ENCODE assay signal across 1 cellular context in the genomic region with DNA sequence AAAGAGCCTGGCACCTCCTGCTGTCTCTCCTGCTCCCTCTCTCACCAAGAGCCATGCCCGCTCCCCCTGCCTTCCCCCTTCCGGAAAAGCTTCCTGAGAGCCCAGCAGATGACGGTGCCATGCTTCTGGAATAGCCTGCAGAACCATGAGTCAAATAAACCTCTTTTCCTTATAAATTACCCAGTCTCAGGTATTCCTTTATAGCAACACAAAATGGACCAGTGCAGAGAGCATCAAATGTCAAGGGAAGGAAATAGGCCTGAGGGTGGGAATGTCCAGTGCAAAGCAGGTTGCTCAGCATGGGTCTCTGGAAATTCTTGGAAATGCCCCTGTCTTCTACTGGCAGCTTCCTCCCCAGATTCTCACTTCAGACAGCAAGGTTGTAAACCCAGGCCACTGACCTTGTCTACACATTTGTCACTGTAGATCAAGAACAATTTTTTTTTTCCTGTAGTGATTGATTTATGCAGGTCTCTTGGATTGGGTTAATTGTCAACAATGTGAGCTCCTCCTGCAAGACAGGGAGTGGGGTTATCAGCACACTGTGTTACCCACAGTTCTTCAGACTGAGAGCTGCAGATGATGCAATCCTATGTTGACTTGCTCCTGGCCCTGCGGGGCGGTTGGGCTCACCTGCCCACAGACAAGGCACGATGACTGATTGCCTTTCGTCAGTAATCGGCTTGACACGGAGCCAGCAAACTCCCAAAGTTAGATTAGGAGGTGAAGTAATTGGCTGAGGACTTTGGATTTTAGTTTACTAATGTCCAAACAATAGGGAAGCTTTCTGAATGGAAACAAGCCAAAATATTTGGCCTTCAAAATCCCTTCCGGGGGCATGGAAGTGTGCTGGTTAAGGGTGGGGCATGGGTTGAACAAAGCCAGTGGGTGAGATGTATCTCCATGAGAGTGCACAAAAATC.
TF ChIP-seq lines count a peak whose summit lies in the region.

No MANE protein-coding gene starts in this region.

TF ChIP-seq in HepG2, 621 proteins besides CTCF, POLR2A, EP300 and RAD21 (continued from another document and continues in another):
- TF ChIP-seq, protein P1, sequence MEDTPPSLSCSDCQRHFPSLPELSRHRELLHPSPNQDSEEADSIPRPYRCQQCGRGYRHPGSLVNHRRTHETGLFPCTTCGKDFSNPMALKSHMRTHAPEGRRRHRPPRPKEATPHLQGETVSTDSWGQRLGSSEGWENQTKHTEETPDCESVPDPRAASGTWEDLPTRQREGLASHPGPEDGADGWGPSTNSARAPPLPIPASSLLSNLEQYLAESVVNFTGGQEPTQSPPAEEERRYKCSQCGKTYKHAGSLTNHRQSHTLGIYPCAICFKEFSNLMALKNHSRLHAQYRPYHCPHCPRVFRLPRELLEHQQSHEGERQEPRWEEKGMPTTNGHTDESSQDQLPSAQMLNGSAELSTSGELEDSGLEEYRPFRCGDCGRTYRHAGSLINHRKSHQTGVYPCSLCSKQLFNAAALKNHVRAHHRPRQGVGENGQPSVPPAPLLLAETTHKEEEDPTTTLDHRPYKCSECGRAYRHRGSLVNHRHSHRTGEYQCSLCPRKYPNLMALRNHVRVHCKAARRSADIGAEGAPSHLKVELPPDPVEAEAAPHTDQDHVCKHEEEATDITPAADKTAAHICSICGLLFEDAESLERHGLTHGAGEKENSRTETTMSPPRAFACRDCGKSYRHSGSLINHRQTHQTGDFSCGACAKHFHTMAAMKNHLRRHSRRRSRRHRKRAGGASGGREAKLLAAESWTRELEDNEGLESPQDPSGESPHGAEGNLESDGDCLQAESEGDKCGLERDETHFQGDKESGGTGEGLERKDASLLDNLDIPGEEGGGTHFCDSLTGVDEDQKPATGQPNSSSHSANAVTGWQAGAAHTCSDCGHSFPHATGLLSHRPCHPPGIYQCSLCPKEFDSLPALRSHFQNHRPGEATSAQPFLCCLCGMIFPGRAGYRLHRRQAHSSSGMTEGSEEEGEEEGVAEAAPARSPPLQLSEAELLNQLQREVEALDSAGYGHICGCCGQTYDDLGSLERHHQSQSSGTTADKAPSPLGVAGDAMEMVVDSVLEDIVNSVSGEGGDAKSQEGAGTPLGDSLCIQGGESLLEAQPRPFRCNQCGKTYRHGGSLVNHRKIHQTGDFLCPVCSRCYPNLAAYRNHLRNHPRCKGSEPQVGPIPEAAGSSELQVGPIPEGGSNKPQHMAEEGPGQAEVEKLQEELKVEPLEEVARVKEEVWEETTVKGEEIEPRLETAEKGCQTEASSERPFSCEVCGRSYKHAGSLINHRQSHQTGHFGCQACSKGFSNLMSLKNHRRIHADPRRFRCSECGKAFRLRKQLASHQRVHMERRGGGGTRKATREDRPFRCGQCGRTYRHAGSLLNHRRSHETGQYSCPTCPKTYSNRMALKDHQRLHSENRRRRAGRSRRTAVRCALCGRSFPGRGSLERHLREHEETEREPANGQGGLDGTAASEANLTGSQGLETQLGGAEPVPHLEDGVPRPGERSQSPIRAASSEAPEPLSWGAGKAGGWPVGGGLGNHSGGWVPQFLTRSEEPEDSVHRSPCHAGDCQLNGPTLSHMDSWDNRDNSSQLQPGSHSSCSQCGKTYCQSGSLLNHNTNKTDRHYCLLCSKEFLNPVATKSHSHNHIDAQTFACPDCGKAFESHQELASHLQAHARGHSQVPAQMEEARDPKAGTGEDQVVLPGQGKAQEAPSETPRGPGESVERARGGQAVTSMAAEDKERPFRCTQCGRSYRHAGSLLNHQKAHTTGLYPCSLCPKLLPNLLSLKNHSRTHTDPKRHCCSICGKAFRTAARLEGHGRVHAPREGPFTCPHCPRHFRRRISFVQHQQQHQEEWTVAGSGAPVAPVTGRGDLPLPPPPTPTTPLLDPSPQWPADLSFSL (CRISPR knock-in tag; IDR thresholded peaks at IDR 0.05), result no peak
- TF ChIP-seq ZNF10 (CRISPR knock-in tag; IDR thresholded peaks at IDR 0.05; ENCODE audit: borderline replicate concordance, low read depth), result no peak
- TF ChIP-seq, protein P2, sequence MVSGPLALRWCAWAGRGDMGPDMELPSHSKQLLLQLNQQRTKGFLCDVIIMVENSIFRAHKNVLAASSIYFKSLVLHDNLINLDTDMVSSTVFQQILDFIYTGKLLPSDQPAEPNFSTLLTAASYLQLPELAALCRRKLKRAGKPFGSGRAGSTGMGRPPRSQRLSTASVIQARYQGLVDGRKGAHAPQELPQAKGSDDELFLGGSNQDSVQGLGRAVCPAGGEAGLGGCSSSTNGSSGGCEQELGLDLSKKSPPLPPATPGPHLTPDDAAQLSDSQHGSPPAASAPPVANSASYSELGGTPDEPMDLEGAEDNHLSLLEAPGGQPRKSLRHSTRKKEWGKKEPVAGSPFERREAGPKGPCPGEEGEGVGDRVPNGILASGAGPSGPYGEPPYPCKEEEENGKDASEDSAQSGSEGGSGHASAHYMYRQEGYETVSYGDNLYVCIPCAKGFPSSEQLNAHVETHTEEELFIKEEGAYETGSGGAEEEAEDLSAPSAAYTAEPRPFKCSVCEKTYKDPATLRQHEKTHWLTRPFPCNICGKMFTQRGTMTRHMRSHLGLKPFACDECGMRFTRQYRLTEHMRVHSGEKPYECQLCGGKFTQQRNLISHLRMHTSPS (CRISPR knock-in tag; IDR thresholded peaks at IDR 0.05; ENCODE audit: low read depth), result no peak
- TF ChIP-seq, protein P3, sequence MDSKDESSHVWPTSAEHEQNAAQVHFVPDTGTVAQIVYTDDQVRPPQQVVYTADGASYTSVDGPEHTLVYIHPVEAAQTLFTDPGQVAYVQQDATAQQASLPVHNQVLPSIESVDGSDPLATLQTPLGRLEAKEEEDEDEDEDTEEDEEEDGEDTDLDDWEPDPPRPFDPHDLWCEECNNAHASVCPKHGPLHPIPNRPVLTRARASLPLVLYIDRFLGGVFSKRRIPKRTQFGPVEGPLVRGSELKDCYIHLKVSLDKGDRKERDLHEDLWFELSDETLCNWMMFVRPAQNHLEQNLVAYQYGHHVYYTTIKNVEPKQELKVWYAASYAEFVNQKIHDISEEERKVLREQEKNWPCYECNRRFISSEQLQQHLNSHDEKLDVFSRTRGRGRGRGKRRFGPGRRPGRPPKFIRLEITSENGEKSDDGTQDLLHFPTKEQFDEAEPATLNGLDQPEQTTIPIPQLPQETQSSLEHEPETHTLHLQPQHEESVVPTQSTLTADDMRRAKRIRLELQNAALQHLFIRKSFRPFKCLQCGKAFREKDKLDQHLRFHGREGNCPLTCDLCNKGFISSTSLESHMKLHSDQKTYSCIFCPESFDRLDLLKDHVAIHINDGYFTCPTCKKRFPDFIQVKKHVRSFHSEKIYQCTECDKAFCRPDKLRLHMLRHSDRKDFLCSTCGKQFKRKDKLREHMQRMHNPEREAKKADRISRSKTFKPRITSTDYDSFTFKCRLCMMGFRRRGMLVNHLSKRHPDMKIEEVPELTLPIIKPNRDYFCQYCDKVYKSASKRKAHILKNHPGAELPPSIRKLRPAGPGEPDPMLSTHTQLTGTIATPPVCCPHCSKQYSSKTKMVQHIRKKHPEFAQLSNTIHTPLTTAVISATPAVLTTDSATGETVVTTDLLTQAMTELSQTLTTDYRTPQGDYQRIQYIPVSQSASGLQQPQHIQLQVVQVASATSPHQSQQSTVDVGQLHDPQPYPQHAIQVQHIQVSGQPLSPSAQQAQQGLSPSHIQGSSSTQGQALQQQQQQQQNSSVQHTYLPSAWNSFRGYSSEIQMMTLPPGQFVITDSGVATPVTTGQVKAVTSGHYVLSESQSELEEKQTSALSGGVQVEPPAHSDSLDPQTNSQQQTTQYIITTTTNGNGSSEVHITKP (CRISPR knock-in tag; IDR thresholded peaks at IDR 0.05; ENCODE audit: low read depth), result no peak
- TF ChIP-seq, protein P4, sequence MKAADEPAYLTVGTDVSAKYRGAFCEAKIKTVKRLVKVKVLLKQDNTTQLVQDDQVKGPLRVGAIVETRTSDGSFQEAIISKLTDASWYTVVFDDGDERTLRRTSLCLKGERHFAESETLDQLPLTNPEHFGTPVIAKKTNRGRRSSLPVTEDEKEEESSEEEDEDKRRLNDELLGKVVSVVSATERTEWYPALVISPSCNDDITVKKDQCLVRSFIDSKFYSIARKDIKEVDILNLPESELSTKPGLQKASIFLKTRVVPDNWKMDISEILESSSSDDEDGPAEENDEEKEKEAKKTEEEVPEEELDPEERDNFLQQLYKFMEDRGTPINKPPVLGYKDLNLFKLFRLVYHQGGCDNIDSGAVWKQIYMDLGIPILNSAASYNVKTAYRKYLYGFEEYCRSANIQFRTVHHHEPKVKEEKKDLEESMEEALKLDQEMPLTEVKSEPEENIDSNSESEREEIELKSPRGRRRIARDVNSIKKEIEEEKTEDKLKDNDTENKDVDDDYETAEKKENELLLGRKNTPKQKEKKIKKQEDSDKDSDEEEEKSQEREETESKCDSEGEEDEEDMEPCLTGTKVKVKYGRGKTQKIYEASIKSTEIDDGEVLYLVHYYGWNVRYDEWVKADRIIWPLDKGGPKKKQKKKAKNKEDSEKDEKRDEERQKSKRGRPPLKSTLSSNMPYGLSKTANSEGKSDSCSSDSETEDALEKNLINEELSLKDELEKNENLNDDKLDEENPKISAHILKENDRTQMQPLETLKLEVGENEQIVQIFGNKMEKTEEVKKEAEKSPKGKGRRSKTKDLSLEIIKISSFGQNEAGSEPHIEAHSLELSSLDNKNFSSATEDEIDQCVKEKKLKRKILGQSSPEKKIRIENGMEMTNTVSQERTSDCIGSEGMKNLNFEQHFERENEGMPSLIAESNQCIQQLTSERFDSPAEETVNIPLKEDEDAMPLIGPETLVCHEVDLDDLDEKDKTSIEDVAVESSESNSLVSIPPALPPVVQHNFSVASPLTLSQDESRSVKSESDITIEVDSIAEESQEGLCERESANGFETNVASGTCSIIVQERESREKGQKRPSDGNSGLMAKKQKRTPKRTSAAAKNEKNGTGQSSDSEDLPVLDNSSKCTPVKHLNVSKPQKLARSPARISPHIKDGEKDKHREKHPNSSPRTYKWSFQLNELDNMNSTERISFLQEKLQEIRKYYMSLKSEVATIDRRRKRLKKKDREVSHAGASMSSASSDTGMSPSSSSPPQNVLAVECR (CRISPR knock-in tag; IDR thresholded peaks at IDR 0.05; ENCODE audit: borderline replicate concordance), result peak; percentile 53; the same call in 1 of the 2 replicates
- peak; percentile 93 for TF ChIP-seq FOXA3 (CRISPR knock-in tag; IDR thresholded peaks at IDR 0.05)
- TF ChIP-seq PHF21A (CRISPR knock-in tag; IDR thresholded peaks at IDR 0.05), result peak; percentile 65; the same call in 1 of the 2 replicates
- peak; percentile 49 for TF ChIP-seq MED1 (CRISPR knock-in tag; IDR thresholded peaks at IDR 0.05)
- TF ChIP-seq ZNF510 (CRISPR knock-in tag; IDR thresholded peaks at IDR 0.05; ENCODE audit: low read depth), result 0 out of 2 replicates have a peak, but pooled peaks have one; percentile 36
- TF ChIP-seq BHLHE40 (IDR thresholded peaks at IDR 0.05; ENCODE audit: low read length), result no peak
- TF ChIP-seq ZNF562 (CRISPR knock-in tag; IDR thresholded peaks at IDR 0.05; ENCODE audit: borderline replicate concordance), result no peak
- no peak for TF ChIP-seq STAG1 (CRISPR knock-in tag; IDR thresholded peaks at IDR 0.05)
- TF ChIP-seq, protein P5, sequence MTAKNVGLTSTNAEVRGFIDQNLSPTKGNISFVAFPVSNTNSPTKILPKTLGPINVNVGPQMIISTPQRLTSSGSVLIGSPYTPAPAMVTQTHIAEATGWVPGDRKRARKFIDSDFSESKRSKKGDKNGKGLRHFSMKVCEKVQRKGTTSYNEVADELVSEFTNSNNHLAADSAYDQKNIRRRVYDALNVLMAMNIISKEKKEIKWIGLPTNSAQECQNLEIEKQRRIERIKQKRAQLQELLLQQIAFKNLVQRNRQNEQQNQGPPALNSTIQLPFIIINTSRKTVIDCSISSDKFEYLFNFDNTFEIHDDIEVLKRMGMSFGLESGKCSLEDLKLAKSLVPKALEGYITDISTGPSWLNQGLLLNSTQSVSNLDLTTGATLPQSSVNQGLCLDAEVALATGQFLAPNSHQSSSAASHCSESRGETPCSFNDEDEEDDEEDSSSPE (CRISPR knock-in tag; IDR thresholded peaks at IDR 0.05), result no peak
- no peak for TF ChIP-seq MBNL3 (CRISPR knock-in tag; conservative IDR thresholded peaks at IDR 0.05)
- TF ChIP-seq SP5 (CRISPR knock-in tag; IDR thresholded peaks at IDR 0.05; ENCODE audit: borderline replicate concordance, low read depth), result peak; percentile 19; the same call in 1 of the 2 replicates
- no peak for TF ChIP-seq THYN1 (CRISPR knock-in tag; IDR thresholded peaks at IDR 0.05; ENCODE audit: borderline replicate concordance, low read depth)
- TF ChIP-seq ZNF367 (CRISPR knock-in tag; IDR thresholded peaks at IDR 0.05; ENCODE audit: borderline replicate concordance), result no peak
- peak; percentile 78 for TF ChIP-seq ISL2 (CRISPR knock-in tag; IDR thresholded peaks at IDR 0.05)
- TF ChIP-seq POLR2AphosphoS5 (IDR thresholded peaks at IDR 0.05; ENCODE audit: low read depth, low read length), result no peak
- no peak for TF ChIP-seq EEA1 (CRISPR knock-in tag; IDR thresholded peaks at IDR 0.05; ENCODE audit: borderline replicate concordance)
- no peak for TF ChIP-seq ZNF678 (CRISPR knock-in tag; IDR thresholded peaks at IDR 0.05)
- TF ChIP-seq ZNF879 (CRISPR knock-in tag; IDR thresholded peaks at IDR 0.05), result no peak
- TF ChIP-seq MLLT10 (CRISPR knock-in tag; IDR thresholded peaks at IDR 0.05), result no peak
- TF ChIP-seq, protein P6, sequence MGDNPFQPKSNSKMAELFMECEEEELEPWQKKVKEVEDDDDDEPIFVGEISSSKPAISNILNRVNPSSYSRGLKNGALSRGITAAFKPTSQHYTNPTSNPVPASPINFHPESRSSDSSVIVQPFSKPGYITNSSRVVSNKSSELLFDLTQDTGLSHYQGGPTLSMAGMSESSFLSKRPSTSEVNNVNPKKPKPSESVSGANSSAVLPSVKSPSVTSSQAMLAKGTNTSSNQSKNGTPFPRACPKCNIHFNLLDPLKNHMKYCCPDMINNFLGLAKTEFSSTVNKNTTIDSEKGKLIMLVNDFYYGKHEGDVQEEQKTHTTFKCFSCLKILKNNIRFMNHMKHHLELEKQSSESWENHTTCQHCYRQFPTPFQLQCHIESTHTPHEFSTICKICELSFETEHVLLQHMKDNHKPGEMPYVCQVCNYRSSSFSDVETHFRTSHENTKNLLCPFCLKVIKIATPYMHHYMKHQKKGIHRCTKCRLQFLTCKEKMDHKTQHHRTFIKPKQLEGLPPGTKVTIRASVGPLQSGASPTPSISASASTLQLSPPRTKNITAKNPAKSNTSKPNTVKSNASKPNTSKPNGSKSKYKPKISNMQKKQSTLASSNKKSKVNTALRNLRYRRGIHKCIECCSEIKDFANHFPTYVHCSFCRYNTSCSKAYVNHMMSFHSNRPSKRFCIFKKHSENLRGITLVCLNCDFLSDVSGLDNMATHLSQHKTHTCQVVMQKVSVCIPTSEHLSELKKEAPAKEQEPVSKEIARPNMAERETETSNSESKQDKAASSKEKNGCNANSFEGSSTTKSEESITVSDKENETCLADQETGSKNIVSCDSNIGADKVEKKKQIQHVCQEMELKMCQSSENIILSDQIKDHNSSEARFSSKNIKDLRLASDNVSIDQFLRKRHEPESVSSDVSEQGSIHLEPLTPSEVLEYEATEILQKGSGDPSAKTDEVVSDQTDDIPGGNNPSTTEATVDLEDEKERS (CRISPR knock-in tag; IDR thresholded peaks at IDR 0.05), result 0 out of 2 replicates have a peak, but pooled peaks have one; percentile 36
- TF ChIP-seq ZNF335 (CRISPR knock-in tag; IDR thresholded peaks at IDR 0.05), result no peak
